In the genomic region with DNA sequence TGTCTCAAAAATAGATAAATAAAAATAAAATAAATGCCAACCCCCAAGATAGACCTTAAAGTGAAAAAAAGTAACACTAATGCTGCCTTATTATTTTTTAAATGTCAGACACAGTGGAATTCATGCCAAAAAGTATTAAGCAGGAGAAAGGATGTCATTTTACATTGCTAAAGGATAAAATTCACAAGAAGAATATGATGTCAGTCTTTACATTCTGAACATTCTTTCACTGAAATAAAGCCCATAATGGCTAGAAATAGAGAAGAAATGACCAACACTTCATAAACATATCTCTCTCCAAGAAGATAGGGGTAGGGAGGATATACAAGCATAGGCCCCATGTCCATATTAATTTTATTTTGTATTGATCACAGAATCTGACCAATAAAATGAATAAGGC, we compare ENCODE assay signal across 22 cellular contexts.
"Had no signal": no experiment of that assay in that cellular context is flagged by ENCODE, and none has a peak within 500 bp of the region (broad histone marks: within the 10 kb centered on the region; RNA-seq: fewer than 3 reads in every experiment).

No MANE protein-coding gene starts in this region.

- H3K27me3 ChIP-seq: MG63, SJSA1 had no signal

- DNase-seq: Karpas-422, KG1, MG63, NCI-H1092, NCI-H1105 treated with DMSO at 0.1 percent for 48 hours, NCI-H1436, NCI-H187, NCI-H2029, NCI-H2081 treated with DMSO at 0.1 percent for 48 hours, NCI-H2171, NCI-H226, NCI-H446, NCI-H510A, NCI-H524 treated with DMSO at 0.1 percent for 48 hours, NCI-H69, NCI-H774, Right ventricle myocardium superior, RPMI8226, SIG-M5 had no signal

- H3K27ac ChIP-seq: HL-60, SJSA1, SK-N-MC had no signal

- H3K4me3 ChIP-seq: MG63, SJSA1, SK-N-MC had no signal
